ENCODE assay signal across 14 cellular contexts in genomic region chr4:107304699-107305286, GRCh38.
"Had no signal": no experiment of that assay in that cellular context is flagged by ENCODE, and none has a peak within 500 bp of the region (broad histone marks: within the 10 kb centered on the region; RNA-seq: fewer than 3 reads in every experiment).

No MANE protein-coding gene starts in this region.

- H3K4me1 ChIP-seq: esophagus muscularis mucosa, gastroesophageal sphincter, pancreas, spleen had no signal

- DNase-seq: effector CD8-positive, alpha-beta T cell; immature natural killer cell; kidney glomerular epithelial cell; mesenchymal stem cell; mucosa of descending colon; naive B cell; pancreas; spleen; stimulated activated CD4-positive, alpha-beta T cell treated with anti-CD3 and anti-CD28 coated beads, Interleukin-4, amount 100 ng/mL, for 4 hours; stimulated activated naive B cell treated with anti-CD40 and anti-IgM and Interleukin-4, amounts not matched to agents 10 μg/mL and 1 μg/mL and 100 μg/mL, for 72 hours; T1000 had no signal

- H3K4me3 ChIP-seq: esophagus muscularis mucosa, gastroesophageal sphincter, mucosa of descending colon, pancreas, spleen had no signal

- H3K27me3 ChIP-seq: esophagus muscularis mucosa, gastroesophageal sphincter, pancreas, spleen had no signal

- H3K9me3 ChIP-seq: esophagus muscularis mucosa, gastroesophageal sphincter, mucosa of descending colon, pancreas, spleen had no signal

- ATAC-seq: activated CD4-positive, CD25-positive, alpha-beta regulatory T cell treated with anti-CD3 and anti-CD28 coated beads, Interleukin-2, amount 50 U/mL, for 24 hours; gastroesophageal sphincter; mucosa of descending colon; stimulated activated naive B cell treated with anti-CD40 and anti-IgM and Interleukin-4, amounts not matched to agents 10 μg/mL and 1 μg/mL and 100 μg/mL, for 72 hours had no signal

- H3K36me3 ChIP-seq: esophagus muscularis mucosa, gastroesophageal sphincter, pancreas, spleen had no signal

- H3K27ac ChIP-seq: esophagus muscularis mucosa, gastroesophageal sphincter, pancreas, spleen had no signal
